ENCODE assay signal across 9 cellular contexts in genomic region chr10:103333934-103334520, GRCh38. TPM values are rescaled to one million over a fixed set of nuclear protein-coding genes. Genes with fewer than 3 reads are reported as not detected.
DNase-seq lines count a peak whose midpoint lies in the region; FAIRE-seq and TF ChIP-seq lines count a peak whose summit lies in the region.
"Had no signal": no experiment of that assay in that cellular context is flagged by ENCODE, and none has a peak within 500 bp of the region (broad histone marks: within the 10 kb centered on the region; RNA-seq: fewer than 3 reads in every experiment).

No MANE protein-coding gene starts in this region.

- no peak overlapping the region for H3K27ac ChIP-seq in endothelial cell of umbilical vein (ENCODE audit: insufficient read depth, low read depth, low read length)

- H4K20me1 ChIP-seq in endothelial cell of umbilical vein (replicated peaks; ENCODE audit: control insufficient read depth, extremely low read depth, insufficient read depth, low read length), result no peaks in the 10 kb centered on the region

- H3K9ac ChIP-seq in endothelial cell of umbilical vein (replicated peaks; ENCODE audit: extremely low read depth, insufficient read depth, low read length), result no peak overlapping the region

- H3K4me2 ChIP-seq in endothelial cell of umbilical vein (ENCODE audit: insufficient read depth, low read length), result no peak overlapping the region

- no peak for TF ChIP-seq POLR2A in endothelial cell of umbilical vein (IDR thresholded peaks at IDR 0.05; ENCODE audit: low read depth, low read length)

- H3K9me1 ChIP-seq in endothelial cell of umbilical vein (replicated peaks; ENCODE audit: control insufficient read depth, extremely low read depth, insufficient read depth, low read length), result no peaks in the 10 kb centered on the region

- dilution Hi-C loops in endothelial cell of umbilical vein (cut with MboI; ENCODE audit: extremely low pct_ligation_motif_present, low sequenced_read_pairs), result no loop called here

- intact Hi-C loops in endothelial cell of umbilical vein (cut with micrococcal nuclease), result loop anchor here (1.0 kb wide), 1 partner anchor 417 kb away; no protein-coding TSS in a partner anchor

- CTCF ChIA-PET in endothelial cell of umbilical vein (lab: Charles Lee), result interaction anchor here (0.5 to 2.7 kb wide), 19 partner anchors 9 to 420 kb away, joined by 3 to 29 read pairs (median 6); partner anchors contain the start of gene CNNM2

- no peaks in the 10 kb centered on the region for H3K79me2 ChIP-seq in endothelial cell of umbilical vein (ENCODE audit: control insufficient read depth, insufficient read depth, low read length)

- no peak for FAIRE-seq in endothelial cell of umbilical vein (lab: Jason Lieb, UNC)

- DNase-seq in NCI-H146 (lab: John Stamatoyannopoulos, UW) (peak; percentile 7), NCI-H146 treated with DMSO at 0.1 percent for 48 hours (lab: John Stamatoyannopoulos, UW; ENCODE audit: unreplicated experiment) (no peak), NCI-H1694 treated with DMSO at 0.1 percent for 48 hours (lab: John Stamatoyannopoulos, UW) (peak; percentile 6), endothelial cell of umbilical vein (ENCODE audit: low read depth, low spot score) (peak; percentile 33), retinal pigment epithelial cell (ENCODE audit: low read depth) (no peak), mucosa of gallbladder (ENCODE audit: low spot score) (no peak), foreskin melanocyte (no peak)
- no peak for DNase-seq in stimulated activated CD8-positive, alpha-beta memory T cell treated with anti-CD3 and anti-CD28 coated beads, Interleukin-4, amount 100 ng/mL, for 48 hours
- DNase-seq: activated B cell treated with CpG ODN at 0.5 μM for 24 hours had no signal

- no peaks in the 10 kb centered on the region for H3K27me3 ChIP-seq in endothelial cell of umbilical vein (ENCODE audit: control insufficient read depth in 2 of 2, insufficient read depth in 2 of 2, low read length in 2 of 2)

- POLR2A ChIA-PET in endothelial cell of umbilical vein (lab: Charles Lee), result interaction anchor here (0.7 kb wide), 1 partner anchor 9 kb away, joined by 10 read pairs; no protein-coding TSS in a partner anchor

- no peak overlapping the region for H2AFZ ChIP-seq in endothelial cell of umbilical vein (ENCODE audit: low read depth, low read length)

- no peaks in the 10 kb centered on the region for H3K4me1 ChIP-seq in endothelial cell of umbilical vein (ENCODE audit: control insufficient read depth, extremely low read depth, insufficient read depth, low read length)

- H3K9me3 ChIP-seq in endothelial cell of umbilical vein (replicated peaks; ENCODE audit: control insufficient read depth, insufficient read depth, low read length), result no peaks in the 10 kb centered on the region

- H3K4me3 ChIP-seq in endothelial cell of umbilical vein (replicated peaks in 1 of 3; ENCODE audit: insufficient read depth in 1 of 3, low read depth in 1 of 3, low read length in 3 of 3) (no peak overlapping the region), retinal pigment epithelial cell (ENCODE audit: low read length) (no peak overlapping the region)

- TF ChIP-seq CTCF in endothelial cell of umbilical vein (IDR thresholded peaks at IDR 0.05; ENCODE audit: extremely low read depth in 1 of 2, insufficient read depth in 1 of 2, low read depth in 1 of 2, low read length in 2 of 2), result peak; percentile 23 to 47
- peak; percentile 62 for TF ChIP-seq CTCF in retinal pigment epithelial cell (conservative IDR thresholded peaks at IDR 0.05; ENCODE audit: low read depth, low read length)

- no TSS peak for BruUV-seq in endothelial cell of umbilical vein (replicated peaks; lab: Mats Ljungman, UMichigan)

- peaks cover 2 to 5% of the 10 kb centered on the region in 2 experiments for H3K36me3 ChIP-seq in endothelial cell of umbilical vein (ENCODE audit: control insufficient read depth in 2 of 2, extremely low read depth in 1 of 2, insufficient read depth in 2 of 2, low read length in 2 of 2)

TF ChIP-seq in endothelial cell of umbilical vein, 7 proteins besides CTCF, POLR2A, EP300 and RAD21:
- TF ChIP-seq EZH2 (IDR thresholded peaks at IDR 0.05; ENCODE audit: borderline replicate concordance, low read depth, low read length, severe bottlenecking), result no peak
- TF ChIP-seq POLR2AphosphoS5 (IDR thresholded peaks at IDR 0.05; ENCODE audit: insufficient read depth, low read depth, low read length), result no peak
- no peak for TF ChIP-seq JUN (IDR thresholded peaks at IDR 0.05; ENCODE audit: borderline replicate concordance, insufficient read depth, insufficient read length, low read depth)
- TF ChIP-seq MAX (IDR thresholded peaks at IDR 0.05; ENCODE audit: insufficient read depth, insufficient read length), result no peak
- no peak for TF ChIP-seq FOS (IDR thresholded peaks at IDR 0.05; ENCODE audit: borderline replicate concordance, insufficient read depth, low read length)
- no peak for TF ChIP-seq GATA2 (IDR thresholded peaks at IDR 0.05; ENCODE audit: insufficient read depth, insufficient read length, low read depth, low read length)
- no peak for TF ChIP-seq MYC (IDR thresholded peaks at IDR 0.05; ENCODE audit: low read depth, low read length)

RNA-seq across cellular contexts. Expression of gene PCGF6, which starts 16.9 kb away (rescaled TPM):
- total RNA-seq in endothelial cell of umbilical vein (11.3 and 11.5 TPM in 2 replicates), mucosa of gallbladder (5.2 TPM)
- polyA plus RNA-seq in endothelial cell of umbilical vein, result 2.5 and 3.8 TPM in 2 replicates
- 5.1 and 5.5 TPM in 2 replicates for polyA plus RNA-seq in endothelial cell of umbilical vein (2011; cell fraction: cytosol; rRNA removed)
- polyA plus RNA-seq in endothelial cell of umbilical vein (2011; cell fraction: nucleus; rRNA removed), result 3.9 and 6.5 TPM in 2 replicates
- polyA plus RNA-seq in endothelial cell of umbilical vein (2012), result 9.7 and 11.4 TPM in 2 replicates
- 4.6 and 4.9 TPM in 2 replicates for polyA minus RNA-seq in endothelial cell of umbilical vein
- polyA minus RNA-seq in endothelial cell of umbilical vein (2011; cell fraction: cytosol; rRNA and poly(A)+ RNA removed), result 6.7 TPM
- polyA minus RNA-seq in endothelial cell of umbilical vein (2011; cell fraction: nucleus; rRNA and poly(A)+ RNA removed), result 2.7 and 3.2 TPM in 2 replicates

RNA-seq across cellular contexts. Expression of gene TAF5, which starts 33.7 kb away (rescaled TPM):
- total RNA-seq in endothelial cell of umbilical vein (5.8 and 6.0 TPM in 2 replicates), mucosa of gallbladder (4.1 TPM)
- polyA plus RNA-seq in endothelial cell of umbilical vein, result 1.9 and 2.4 TPM in 2 replicates
- 2.5 TPM in 2 replicates for polyA plus RNA-seq in endothelial cell of umbilical vein (2011; cell fraction: cytosol; rRNA removed)
- polyA plus RNA-seq in endothelial cell of umbilical vein (2011; cell fraction: nucleus; rRNA removed), result 2.3 and 3.0 TPM in 2 replicates
- polyA plus RNA-seq in endothelial cell of umbilical vein (2012), result 3.7 and 5.7 TPM in 2 replicates
- 2.9 and 3.7 TPM in 2 replicates for polyA minus RNA-seq in endothelial cell of umbilical vein
- 5.6 TPM for polyA minus RNA-seq in endothelial cell of umbilical vein (2011; cell fraction: cytosol; rRNA and poly(A)+ RNA removed)
- 1.9 and 2.1 TPM in 2 replicates for polyA minus RNA-seq in endothelial cell of umbilical vein (2011; cell fraction: nucleus; rRNA and poly(A)+ RNA removed)

RNA-seq across cellular contexts. Expression of gene INA, which starts 57.1 kb away (rescaled TPM):
- 0.39 and 0.40 TPM in 2 replicates for total RNA-seq in endothelial cell of umbilical vein
- 0.25 and 0.29 TPM in 2 replicates for polyA plus RNA-seq in endothelial cell of umbilical vein
- 0.20 and 0.30 TPM in 2 replicates for polyA plus RNA-seq in endothelial cell of umbilical vein (2011; cell fraction: cytosol; rRNA removed)
- 0.08 and 0.25 TPM in 2 replicates for polyA plus RNA-seq in endothelial cell of umbilical vein (2011; cell fraction: nucleus; rRNA removed)
- 0.27 and 0.39 TPM in 2 replicates for polyA plus RNA-seq in endothelial cell of umbilical vein (2012)
- polyA minus RNA-seq in endothelial cell of umbilical vein, result 0.17 and 0.42 TPM in 2 replicates
- polyA minus RNA-seq in endothelial cell of umbilical vein (2011; cell fraction: cytosol; rRNA and poly(A)+ RNA removed), result not detected
- polyA minus RNA-seq in endothelial cell of umbilical vein (2011; cell fraction: nucleus; rRNA and poly(A)+ RNA removed), result not detected in 2 replicates
- total RNA-seq in mucosa of gallbladder, result 0.40 TPM
- total RNA-seq: activated B cell treated with CpG ODN at 0.5 μM for 24 hours had no signal

Comparison
In these comparisons a context has a peak if more than half of its experiments do, and no peak if none do; other contexts are left out.
1. DNase-seq: peak in NCI-H146 (single experiment), NCI-H1694 treated with DMSO at 0.1 percent for 48 hours (single experiment) and endothelial cell of umbilical vein (single experiment); none in NCI-H146 treated with DMSO at 0.1 percent for 48 hours (single experiment), retinal pigment epithelial cell (single experiment), mucosa of gallbladder (single experiment), stimulated activated CD8-positive, alpha-beta memory T cell treated with anti-CD3 and anti-CD28 coated beads, Interleukin-4, amount 100 ng/mL, for 48 hours (single experiment) and foreskin melanocyte (single experiment).